In the genomic region with DNA sequence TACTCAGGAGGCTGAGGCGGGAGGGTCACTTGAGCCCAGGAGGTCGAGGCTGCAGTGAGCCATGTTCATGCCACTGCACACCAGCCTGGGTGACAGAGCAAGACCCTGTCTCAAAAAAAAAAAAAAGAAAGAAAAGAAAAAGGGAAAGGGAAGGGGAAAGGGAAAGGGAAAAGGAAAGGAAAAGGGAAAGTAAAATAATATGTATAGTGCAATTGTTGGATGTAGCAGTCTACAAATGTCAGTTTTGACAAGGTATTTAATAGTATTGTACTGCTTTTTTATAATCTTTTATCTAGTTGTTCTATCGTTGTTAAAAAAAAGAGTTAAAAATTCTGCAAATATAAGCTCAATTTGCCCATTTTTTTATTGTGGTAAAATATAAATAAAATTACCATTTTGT, we compare ENCODE assay signal across 34 cellular contexts.
"Had no signal": no experiment of that assay in that cellular context is flagged by ENCODE, and none has a peak within 500 bp of the region (broad histone marks: within the 10 kb centered on the region; RNA-seq: fewer than 3 reads in every experiment).

No MANE protein-coding gene starts in this region.

- H3K27me3 ChIP-seq: MG63 had no signal

- DNase-seq: Kasumi-1, MG63, MM.1S, MV-4-11, NCI-H1048, NCI-H1092, NCI-H1092 treated with DMSO at 0.1 percent for 48 hours, NCI-H1105, NCI-H1105 treated with DMSO at 0.1 percent for 48 hours, NCI-H1417 treated with DMSO at 0.1 percent for 48 hours, NCI-H1436, NCI-H1436 treated with DMSO at 0.1 percent for 48 hours, NCI-H146, NCI-H1694, NCI-H1694 treated with DMSO at 0.1 percent for 48 hours, NCI-H187, NCI-H187 treated with DMSO at 0.1 percent for 48 hours, NCI-H1930, NCI-H2029, NCI-H2029 treated with DMSO at 0.1 percent for 48 hours, NCI-H2081, NCI-H2081 treated with DMSO at 0.1 percent for 48 hours, NCI-H2107, NCI-H2171, NCI-H2171 treated with DMSO at 0.1 percent for 48 hours, NCI-H2227 treated with DMSO at 0.1 percent for 48 hours, NCI-H226, NCI-H345, NCI-H446, NCI-H446 treated with DMSO at 0.1 percent for 48 hours, NCI-H510A, NCI-H510A treated with DMSO at 0.1 percent for 48 hours, NCI-H524, NCI-H524 treated with DMSO at 0.1 percent for 48 hours had no signal

- H3K36me3 ChIP-seq: MG63 had no signal

- H3K9me3 ChIP-seq: MG63 had no signal

- H3K4me3 ChIP-seq: MG63 had no signal
